In genomic region chr1:227797612-227798011, GRCh38 we compare ENCODE assay signal across 4 cellular contexts. TPM values are rescaled to one million over a fixed set of nuclear protein-coding genes. Genes with fewer than 3 reads are reported as not detected.
"Had no signal": no experiment of that assay in that cellular context is flagged by ENCODE, and none has a peak within 500 bp of the region (broad histone marks: within the 10 kb centered on the region; RNA-seq: fewer than 3 reads in every experiment).

No MANE protein-coding gene starts in this region.

- H3K4me3 ChIP-seq: GM12878 had no signal

- ATAC-seq: GM12878 had no signal

- DNase-seq: GDM1, GF-D8 had no signal

RNA-seq across cellular contexts. Expression of gene PRSS38, which starts 17.9 kb away (rescaled TPM):
- total RNA-seq: G401, GM12878 had no signal
- polyA plus RNA-seq: GM12878 had no signal
